In the genomic region with DNA sequence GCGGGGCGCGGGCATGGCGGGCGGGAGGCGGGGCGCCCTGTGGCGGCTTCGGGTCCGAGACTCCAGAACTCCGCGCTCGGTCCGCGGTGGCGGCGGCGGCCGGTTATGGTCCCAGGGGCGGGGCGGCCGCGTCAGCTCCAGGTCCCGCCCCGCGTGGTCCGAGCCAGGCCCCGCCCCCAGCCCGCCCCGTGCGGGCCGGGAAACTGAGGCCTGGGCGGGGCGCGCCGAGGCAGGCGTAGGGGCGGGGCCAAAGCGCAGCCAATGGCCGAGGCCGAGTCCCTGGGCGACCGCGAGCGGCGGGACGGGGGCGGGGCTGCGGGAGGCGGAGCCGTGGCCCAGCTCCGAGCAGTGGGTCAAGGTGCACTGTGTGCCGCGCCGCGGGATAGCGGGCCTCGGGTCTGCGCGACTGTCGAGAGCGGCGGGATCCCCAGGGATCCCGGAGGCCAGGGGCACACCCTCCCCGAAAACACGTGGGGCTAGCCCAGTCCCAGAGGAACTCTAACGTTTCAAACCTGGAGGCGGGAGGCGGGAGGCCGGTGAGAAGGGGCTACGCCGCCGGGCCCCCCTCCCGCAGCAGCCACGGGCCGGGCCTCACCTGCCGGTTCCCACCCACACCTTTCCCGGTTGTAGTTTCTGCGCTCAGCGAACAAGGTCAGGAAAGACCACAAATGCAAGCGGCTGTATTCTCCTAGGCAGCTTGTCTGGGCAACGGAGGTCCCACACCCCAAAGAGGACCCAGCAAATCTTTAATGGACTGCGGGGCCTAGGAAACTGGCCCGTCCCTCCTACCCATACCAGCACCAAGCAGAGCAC, we compare ENCODE assay signal across 8 cellular contexts. TPM values are rescaled to one million over a fixed set of nuclear protein-coding genes. Genes with fewer than 3 reads are reported as not detected.
DNase-seq lines count a peak whose midpoint lies in the region; ATAC-seq and TF ChIP-seq lines count a peak whose summit lies in the region.

A gene (minus strand): TSS at position 78 of the 813 bp plus-strand sequence. CDS start 63 bp downstream, at position 15.

- peak within 1 kb of the TSS; percentile 90 for H3K4me3 ChIP-seq in OCI-LY3 (ENCODE audit: low read length)
- peak within 1 kb of the TSS; percentile 51 for H3K4me3 ChIP-seq in epithelial cell of esophagus (ENCODE audit: low read length)
- H3K4me3 ChIP-seq in mononuclear cell (ENCODE audit: low read length), result peak within 1 kb of the TSS; percentile 62

- H3K79me2 ChIP-seq in OCI-LY3 (ENCODE audit: low read length), result peaks cover 34% of the 10 kb centered on the region

- DNase-seq in COLO668 (lab: John Stamatoyannopoulos, UW; ENCODE audit: unreplicated experiment) (peak; percentile 89), HT1080 (ENCODE audit: low read depth) (peak; percentile 73), activated T-cell treated with anti-CD3 and anti-CD28 coated beads for 24 hours (ENCODE audit: low read depth) (peak; percentile 86), epithelial cell of esophagus (ENCODE audit: low read depth) (peak; percentile 92)
- DNase-seq in stimulated activated CD8-positive, alpha-beta memory T cell treated with anti-CD3 and anti-CD28 coated beads, Interleukin-2, amount 100 ng/mL, for 1 hour (ENCODE audit: low read depth in 2 of 2), result peak; percentile 55 to 60

- H2AFZ ChIP-seq in OCI-LY3 (ENCODE audit: low read depth, low read length), result peak within 1 kb of the TSS; percentile 94

- H3K9ac ChIP-seq in OCI-LY3 (ENCODE audit: low read length), result peak within 1 kb of the TSS; percentile 83

- H3K36me3 ChIP-seq in OCI-LY3 (replicated peaks; ENCODE audit: low read depth, low read length), result peaks cover 5% of the 10 kb centered on the region

- H3K9me3 ChIP-seq in OCI-LY3 (ENCODE audit: insufficient read depth, low read length) (no peaks in the 10 kb centered on the region), mononuclear cell (ENCODE audit: low read depth, low read length) (no peaks in the 10 kb centered on the region)

- 0 out of 2 replicates have a peak, but pooled peaks cover 13% of the 10 kb centered on the region for H4K20me1 ChIP-seq in OCI-LY3 (ENCODE audit: insufficient read depth, low read length)

- H3K27me3 ChIP-seq in OCI-LY3 (ENCODE audit: low read depth, low read length) (peaks cover 5% of the 10 kb centered on the region; the same call in 1 of the 2 replicates), mononuclear cell (ENCODE audit: insufficient read depth, low read length) (no peaks in the 10 kb centered on the region)

- TF ChIP-seq CTCF in OCI-LY3 (IDR thresholded peaks at IDR 0.05; ENCODE audit: low read depth, low read length), result no peak
- no peak for TF ChIP-seq CTCF in epithelial cell of esophagus (IDR thresholded peaks at IDR 0.05; ENCODE audit: insufficient read depth, low read depth, low read length, missing control alignments)

- H3K27ac ChIP-seq in OCI-LY3 (ENCODE audit: low read length), result peak within 1 kb of the TSS; percentile 47

- H3K4me2 ChIP-seq in OCI-LY3 (ENCODE audit: low read length), result peak within 1 kb of the TSS; percentile 93

- peak; percentile 64 for ATAC-seq in GM21360 (IDR thresholded peaks at IDR 0.05; ENCODE audit: unreplicated experiment)

- H3K4me1 ChIP-seq in OCI-LY3 (ENCODE audit: low read length), result peaks cover 26% of the 10 kb centered on the region
- peaks cover 34% of the 10 kb centered on the region for H3K4me1 ChIP-seq in mononuclear cell (ENCODE audit: insufficient read depth, low read length)

RNA-seq across cellular contexts. Expression of the gene that starts here (rescaled TPM):
- 72.2 and 82.2 TPM in 2 replicates for total RNA-seq in HT1080 (2014; rRNA removed; shearing (Covaris generic))
- 86.8 and 104 TPM in 2 replicates for polyA plus RNA-seq in HT1080 (2015; cell fraction: cytosol; rRNA removed)
- 47.0 and 53.2 TPM in 2 replicates for polyA plus RNA-seq in HT1080 (2015; cell fraction: nucleus; rRNA removed)
- total RNA-seq in mononuclear cell, result 12.4 TPM

Comparison
In these comparisons a context has a peak if more than half of its experiments do, and no peak if none do; other contexts are left out.
1. Peak in every context shown above with its lines: DNase-seq, ATAC-seq, H3K4me3 ChIP-seq and H3K27ac ChIP-seq.